ENCODE assay signal across 1 cellular context in genomic region chr4:73844806-73845205, GRCh38.
TF ChIP-seq lines count a peak whose summit lies in the region.

No MANE protein-coding gene starts in this region.

TF ChIP-seq in endothelial cell of umbilical vein, 7 proteins besides CTCF, POLR2A, EP300 and RAD21:
- TF ChIP-seq MYC (IDR thresholded peaks at IDR 0.05; ENCODE audit: low read depth, low read length) (no peak), GATA2 (IDR thresholded peaks at IDR 0.05; ENCODE audit: insufficient read depth, insufficient read length, low read depth, low read length) (no peak), EZH2 (IDR thresholded peaks at IDR 0.05; ENCODE audit: borderline replicate concordance, low read depth, low read length, severe bottlenecking) (no peak), FOS (IDR thresholded peaks at IDR 0.05; ENCODE audit: borderline replicate concordance, insufficient read depth, low read length) (no peak), MAX (IDR thresholded peaks at IDR 0.05; ENCODE audit: insufficient read depth, insufficient read length) (no peak), POLR2AphosphoS5 (IDR thresholded peaks at IDR 0.05; ENCODE audit: insufficient read depth, low read depth, low read length) (no peak), JUN (IDR thresholded peaks at IDR 0.05; ENCODE audit: borderline replicate concordance, insufficient read depth, insufficient read length, low read depth) (no peak)
